Comparison of ENCODE assay signal across 8 cellular contexts in the genomic region with DNA sequence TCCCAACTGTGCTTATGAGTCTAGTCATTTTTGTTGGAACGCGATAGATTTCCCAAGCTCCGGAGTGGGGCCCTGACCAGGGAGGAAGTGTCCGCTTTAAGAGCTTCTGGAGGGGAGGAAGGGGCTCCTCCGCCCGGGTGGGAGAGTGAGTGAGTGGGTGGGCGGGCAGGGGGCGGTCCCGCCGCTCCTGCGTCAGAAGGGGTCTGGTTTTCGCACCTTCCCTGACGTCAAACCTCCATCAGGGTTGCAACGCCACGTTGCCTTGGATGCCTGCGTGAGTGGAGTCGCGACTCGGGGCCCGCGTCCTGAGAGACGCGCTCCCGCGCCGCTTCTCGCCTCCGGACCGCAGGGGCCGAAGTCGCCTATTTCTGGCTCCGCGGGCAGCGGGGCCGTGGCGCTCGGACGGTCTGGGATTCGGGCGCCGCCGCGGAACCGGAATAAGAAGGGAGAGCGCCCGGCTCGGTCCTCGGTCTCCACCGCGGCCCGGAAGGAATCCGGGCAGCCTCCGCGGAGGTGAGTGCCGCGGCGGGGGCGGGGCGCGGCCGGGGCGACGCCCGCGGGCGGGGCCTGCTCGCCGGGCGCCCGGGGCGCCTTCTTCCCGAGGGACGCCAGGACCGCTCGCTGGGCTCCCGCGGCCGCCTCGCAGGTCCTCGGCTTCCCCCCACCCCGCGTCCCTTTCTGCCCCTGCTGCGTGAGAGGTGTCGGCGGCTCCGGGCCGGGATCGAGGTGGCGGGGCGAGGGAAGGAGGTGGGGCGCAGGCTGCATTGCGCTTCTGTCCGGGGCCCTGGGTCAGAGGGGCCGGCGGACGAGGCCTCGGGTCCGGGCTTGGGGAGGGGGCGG. TPM values are rescaled to one million over a fixed set of nuclear protein-coding genes. Genes with fewer than 3 reads are reported as not detected.
DNase-seq lines count a peak whose midpoint lies in the region; ATAC-seq, FAIRE-seq and TF ChIP-seq lines count a peak whose summit lies in the region.

A gene (plus strand): TSS at position 230 of the 840 bp plus-strand sequence. CDS start 7,187 bp downstream, outside the sequence.

- TF ChIP-seq POLR2A in H1 (IDR thresholded peaks at IDR 0.05; ENCODE audit: control extremely low read depth in 1 of 2, low read depth in 2 of 2, low read length in 2 of 2), result peak in 1 of 2 experiments; percentile 31; a peak in 1 of 3 replicates

- peaks cover 3% of the 10 kb centered on the region for H3K23me2 ChIP-seq in H1 (ENCODE audit: low read depth, low read length)

- H2BK12ac ChIP-seq in H1 (ENCODE audit: low read depth, low read length), result no peak within 1 kb of the TSS; the same call in 1 of the 2 replicates

- H3K23ac ChIP-seq in H1 (ENCODE audit: insufficient read length) (no peak within 1 kb of the TSS), mesendoderm (ENCODE audit: low read length) (peak within 1 kb of the TSS; percentile 57)

- H3K4me1 ChIP-seq in H1 (replicated peaks in 1 of 4; ENCODE audit: control insufficient read depth in 3 of 4, insufficient read depth in 4 of 4, low read length in 3 of 4) (peaks cover 0 to 4% (median 1%) of the 10 kb centered on the region in 4 experiments; a peak in 2 of 7 replicates), mesendoderm (ENCODE audit: control insufficient read depth, low read depth, low read length) (no peaks in the 10 kb centered on the region)

- POLR2A ChIA-PET in activated CD8-positive, alpha-beta T cell treated with anti-CD3 and anti-CD28 coated beads for 36 hours (lab: Charles Lee), result no interaction called here
- POLR2A ChIA-PET in H1 (lab: Charles Lee; ENCODE audit: partially characterized antibody), result interaction anchor here (0.9 to 1.7 kb wide), 5 partner anchors 10 to 115 kb away, joined by 3 to 9 read pairs (median 4); a partner anchor contains a TSS

- H3K18ac ChIP-seq in H1 (ENCODE audit: extremely low read depth, low read length) (peak within 1 kb of the TSS; percentile 53; the same call in 1 of the 2 replicates), mesendoderm (ENCODE audit: low read length) (peak within 1 kb of the TSS; percentile 51)

- H3K36me3 ChIP-seq in H1 (ENCODE audit: control insufficient read depth in 2 of 4, insufficient read depth in 4 of 4, low read length in 3 of 4), result no peaks in the 10 kb centered on the region
- H3K36me3 ChIP-seq in mesendoderm (ENCODE audit: control insufficient read depth, insufficient read depth, low read length), result no peaks in the 10 kb centered on the region

- 4% methylated on average over 16 of the region's 99 CpGs; no CpG with 5 or more reads in 1 of the 2 experiments for WGBS in H1 (ENCODE audit: extremely low coverage in 1 of 2, insufficient coverage in 1 of 2, insufficient read length in 1 of 2, insufficient replicate concordance in 2 of 2, low coverage in 1 of 2, low lambda C conversion rate in 2 of 2, missing lambda C conversion rate in 1 of 2), 2 experiments
- no CpG with 5 or more reads among the region's 99 CpGs for WGBS in mesendoderm (ENCODE audit: extremely low coverage, insufficient coverage, low lambda C conversion rate)

- H3K27me3 ChIP-seq in H1 (replicated peaks in 1 of 4; ENCODE audit: control insufficient read depth in 3 of 4, extremely low read depth in 1 of 4, insufficient read depth in 3 of 4, low read length in 3 of 4) (peaks cover 29 to 45% (median 37%) of the 10 kb centered on the region in 4 experiments), mesendoderm (ENCODE audit: insufficient read depth, low read length, poor library complexity) (peaks cover 10% of the 10 kb centered on the region)

- H3K27ac Mint-ChIP-seq in activated CD8-positive, alpha-beta T cell treated with anti-CD3 and anti-CD28 coated beads for 36 hours, result peak within 1 kb of the TSS; percentile 79

- H3K4me1 Mint-ChIP-seq in activated CD8-positive, alpha-beta T cell treated with anti-CD3 and anti-CD28 coated beads for 36 hours (ENCODE audit: low read depth), result peaks cover 12% of the 10 kb centered on the region

- H3K9ac ChIP-seq in H1 (replicated peaks in 1 of 4; ENCODE audit: extremely low read depth in 1 of 4, low read depth in 3 of 4, low read length in 3 of 4), result peak within 1 kb of the TSS; percentile 57 to 74 (median 64)
- H3K9ac ChIP-seq in mesendoderm (ENCODE audit: low read length), result peak within 1 kb of the TSS; percentile 66

- peak within 1 kb of the TSS; percentile 48 for H3K4me3 ChIP-seq in HFF-Myc (replicated peaks; ENCODE audit: low read depth, low read length)
- peak within 1 kb of the TSS; percentile 81 to 87 (median 86) for H3K4me3 ChIP-seq in H1 (ENCODE audit: extremely low read depth in 1 of 4, insufficient read depth in 2 of 4, low read depth in 3 of 4, low read length in 4 of 4)
- peak within 1 kb of the TSS; percentile 78 for H3K4me3 ChIP-seq in mesendoderm (ENCODE audit: low read length)

- intact Hi-C loops in activated CD8-positive, alpha-beta T cell treated with anti-CD3 and anti-CD28 coated beads for 36 hours (cut with micrococcal nuclease), result no loop called here

- H3K4ac ChIP-seq in H1 (replicated peaks; ENCODE audit: insufficient read length, low read depth, low read length) (no peak within 1 kb of the TSS), mesendoderm (ENCODE audit: low read depth, low read length) (no peak within 1 kb of the TSS)

- ATAC-seq in activated CD8-positive, alpha-beta T cell treated with anti-CD3 and anti-CD28 coated beads for 36 hours, result peak; percentile 83

- H3K27ac ChIP-seq in H1 (ENCODE audit: low read depth, low read length) (peak within 1 kb of the TSS; percentile 61; the same call in 1 of the 2 replicates), mesendoderm (ENCODE audit: low read depth, low read length) (peak within 1 kb of the TSS; percentile 49)

- H2BK120ac ChIP-seq in H1 (replicated peaks; ENCODE audit: low read depth, low read length) (no peak within 1 kb of the TSS), mesendoderm (ENCODE audit: low read depth, low read length) (no peak within 1 kb of the TSS)

- no peaks in the 10 kb centered on the region for H3K9me3 ChIP-seq in H1 (ENCODE audit: insufficient read depth in 2 of 2, low read depth in 1 of 2, low read length in 1 of 2)

- H2BK20ac ChIP-seq in H1 (ENCODE audit: low read length), result no peak within 1 kb of the TSS

- TF ChIP-seq CTCF in HFF-Myc (IDR thresholded peaks at IDR 0.05; ENCODE audit: low read depth, low read length, missing control alignments), result no peak
- no peak for TF ChIP-seq CTCF in activated CD8-positive, alpha-beta T cell treated with anti-CD3 and anti-CD28 coated beads for 36 hours (IDR thresholded peaks at IDR 0.05)
- TF ChIP-seq CTCF in H1 (IDR thresholded peaks at IDR 0.05; ENCODE audit: control extremely low read depth in 1 of 3, insufficient read depth in 1 of 3, low read depth in 1 of 3, low read length in 3 of 3), result no peak

- CTCF ChIA-PET in activated CD8-positive, alpha-beta T cell treated with anti-CD3 and anti-CD28 coated beads for 36 hours (lab: Charles Lee), result no interaction called here
- CTCF ChIA-PET in H1 (lab: Charles Lee; ENCODE audit: partially characterized antibody), result interaction anchor here (0.8 to 1.6 kb wide), 7 partner anchors 8 to 110 kb away, joined by 3 to 8 read pairs (median 3); no protein-coding TSS in a partner anchor

- H2BK5ac ChIP-seq in H1 (ENCODE audit: low read depth, low read length) (peak within 1 kb of the TSS; percentile 69; the same call in 1 of the 2 replicates), mesendoderm (ENCODE audit: low read length) (no peak within 1 kb of the TSS)

- H3K56ac ChIP-seq in H1 (replicated peaks; ENCODE audit: insufficient read length, low read depth, low read length) (peak within 1 kb of the TSS; percentile 35), mesendoderm (ENCODE audit: low read length) (peak within 1 kb of the TSS; percentile 82)

- TF ChIP-seq EP300 in H1 (IDR thresholded peaks at IDR 0.05; ENCODE audit: borderline replicate concordance in 1 of 2, low read depth in 2 of 2, low read length in 2 of 2), result no peak

- H4K8ac ChIP-seq in H1 (ENCODE audit: extremely low read depth, insufficient read depth, low read length) (peak within 1 kb of the TSS; percentile 95), mesendoderm (ENCODE audit: low read depth, low read length) (no peak within 1 kb of the TSS)

- H2AK5ac ChIP-seq in H1 (ENCODE audit: low read depth, low read length), result no peak within 1 kb of the TSS
- H2AK5ac ChIP-seq in mesendoderm (ENCODE audit: low read length), result no peak within 1 kb of the TSS

- H2BK15ac ChIP-seq in H1 (ENCODE audit: low read length), result no peak within 1 kb of the TSS
- no peak within 1 kb of the TSS for H2BK15ac ChIP-seq in mesendoderm (replicated peaks; ENCODE audit: low read depth)

- no peak within 1 kb of the TSS for H3K14ac ChIP-seq in H1 (ENCODE audit: insufficient read length)

- no peak for FAIRE-seq in H1 (lab: Jason Lieb, UNC)

- H3K27me3 Mint-ChIP-seq in activated CD8-positive, alpha-beta T cell treated with anti-CD3 and anti-CD28 coated beads for 36 hours, result peaks cover 43% of the 10 kb centered on the region

- H2AFZ ChIP-seq in H1 (ENCODE audit: low read length), result peak within 1 kb of the TSS; percentile 66; the same call in 1 of the 2 replicates

- H3K79me1 ChIP-seq in H1 (ENCODE audit: low read depth, low read length), result no peaks in the 10 kb centered on the region
- H3K79me1 ChIP-seq in mesendoderm (ENCODE audit: low read length), result no peaks in the 10 kb centered on the region

- DNase-seq in NCI-H1436 (lab: John Stamatoyannopoulos, UW) (peak; percentile 77), NCI-H1436 treated with DMSO at 0.1 percent for 48 hours (lab: John Stamatoyannopoulos, UW) (no peak), HFF-Myc (ENCODE audit: extremely low read depth, low read depth) (no peak), NCI-H146 treated with DMSO at 0.1 percent for 48 hours (lab: John Stamatoyannopoulos, UW; ENCODE audit: unreplicated experiment) (peak; percentile 31), H1 (ENCODE audit: low read depth in 1 of 2, low spot score in 2 of 2) (peak in 1 of 2 experiments; percentile 83), mesendoderm (peak; percentile 79)
- peak; percentile 62 for DNase-seq in activated CD8-positive, alpha-beta T cell treated with anti-CD3 and anti-CD28 coated beads for 36 hours
- DNase-seq in stimulated activated CD8-positive, alpha-beta memory T cell treated with anti-CD3 and anti-CD28 coated beads, Interleukin-2, amount 100 ng/mL, for 48 hours (ENCODE audit: low read depth in 2 of 2), result peak; percentile 17 to 21

- peaks cover 0 to 38% of the 10 kb centered on the region in 2 experiments; a peak in 2 of 4 replicates for H3K79me2 ChIP-seq in H1 (ENCODE audit: control insufficient read depth in 1 of 2, insufficient read depth in 2 of 2, low read length in 2 of 2)
- H3K79me2 ChIP-seq in mesendoderm (ENCODE audit: control insufficient read depth, insufficient read depth, low read length), result no peaks in the 10 kb centered on the region

- H4K5ac ChIP-seq in H1 (ENCODE audit: insufficient read length, low read depth, low read length) (peak within 1 kb of the TSS; percentile 75), mesendoderm (ENCODE audit: low read length) (no peak within 1 kb of the TSS)

- no peaks in the 10 kb centered on the region for H3K36me3 Mint-ChIP-seq in activated CD8-positive, alpha-beta T cell treated with anti-CD3 and anti-CD28 coated beads for 36 hours (ENCODE audit: low read depth)

- H3K4me3 Mint-ChIP-seq in activated CD8-positive, alpha-beta T cell treated with anti-CD3 and anti-CD28 coated beads for 36 hours, result peak within 1 kb of the TSS; percentile 78

- H4K91ac ChIP-seq in H1 (replicated peaks; ENCODE audit: insufficient read length, low read length), result no peak within 1 kb of the TSS

- no peaks in the 10 kb centered on the region for H3K9me3 Mint-ChIP-seq in activated CD8-positive, alpha-beta T cell treated with anti-CD3 and anti-CD28 coated beads for 36 hours

- H4K20me1 ChIP-seq in H1 (replicated peaks in 1 of 2; ENCODE audit: control insufficient read depth in 1 of 2, insufficient read depth in 2 of 2, low read length in 2 of 2), result no peaks in the 10 kb centered on the region

- H3K4me2 ChIP-seq in H1 (ENCODE audit: insufficient read depth in 1 of 2, low read depth in 2 of 2, low read length in 2 of 2), result peak within 1 kb of the TSS; percentile 78 to 92
- peak within 1 kb of the TSS; percentile 98 for H3K4me2 ChIP-seq in mesendoderm (ENCODE audit: low read length)

- TF ChIP-seq RAD21 in H1 (IDR thresholded peaks at IDR 0.05 in 1 of 2, conservative IDR thresholded peaks at IDR 0.05 in 1 of 2; ENCODE audit: low read depth in 2 of 2, low read length in 2 of 2), result no peak

RNA-seq across cellular contexts. Expression of the gene that starts here (rescaled TPM):
- total RNA-seq in activated CD8-positive, alpha-beta T cell treated with anti-CD3 and anti-CD28 coated beads for 36 hours, result 10 to 100 TPM; 10.5 to 10.9 TPM
- 15.3 and 17.2 TPM in 2 replicates for total RNA-seq in H1 (2021; fragmentation: NEBNext Ultra II Directional; extraction: Animal tissue kit (Norgen Biotek cat#: 25700))
- 0.99 and 1.5 TPM in 2 replicates for polyA plus RNA-seq in H1 (2011; rRNA removed)
- 1.9 TPM for polyA plus RNA-seq in H1 (2011; cell fraction: cytosol; rRNA removed)
- polyA plus RNA-seq in H1 (2011; cell fraction: nucleus; rRNA removed), result 4.0 TPM
- 2.1 to 4.6 TPM (median 3.8 TPM) in 4 replicates for polyA plus RNA-seq in H1 (2012, experiment 1 of 2)
- polyA plus RNA-seq in H1 (2012, experiment 2 of 2), result 0.17 TPM
- polyA plus RNA-seq in H1 (2013, experiment 1 of 2), result 7.0 TPM
- polyA plus RNA-seq in H1 (2013, experiment 2 of 2), result 6.1 TPM
- 16.4 and 25.0 TPM in 2 replicates for polyA minus RNA-seq in H1 (2011; rRNA and poly(A)+ RNA removed)
- polyA minus RNA-seq in H1 (2011; cell fraction: cytosol; rRNA and poly(A)+ RNA removed), result 6.5 TPM
- 22.6 TPM for polyA minus RNA-seq in H1 (2011; cell fraction: nucleus; rRNA and poly(A)+ RNA removed)
- 1.5 TPM for polyA plus RNA-seq in mesendoderm (2013, experiment 1 of 2)
- 1.6 TPM for polyA plus RNA-seq in mesendoderm (2013, experiment 2 of 2)

Comparison
In these comparisons a context has a peak if more than half of its experiments do, and no peak if none do; other contexts are left out.
1. DNase-seq: peak in NCI-H1436 (single experiment), NCI-H146 treated with DMSO at 0.1 percent for 48 hours (single experiment), activated CD8-positive, alpha-beta T cell treated with anti-CD3 and anti-CD28 coated beads for 36 hours (single experiment), mesendoderm (single experiment) and stimulated activated CD8-positive, alpha-beta memory T cell treated with anti-CD3 and anti-CD28 coated beads, Interleukin-2, amount 100 ng/mL, for 48 hours (2 of 2); none in NCI-H1436 treated with DMSO at 0.1 percent for 48 hours (single experiment) and HFF-Myc (single experiment).
2. Peak in every context shown above with its lines, with median percentiles within 50 percentile points of each other: H3K4me3 ChIP-seq.